ENCODE assay signal across 28 cellular contexts in genomic region chr22:29606320-29606719, GRCh38. TPM values are rescaled to one million over a fixed set of nuclear protein-coding genes. Genes with fewer than 3 reads are reported as not detected.
A peak's percentile ranks its signal among the peaks of the same experiment; 100 is the strongest.
DNase-seq lines count a peak whose midpoint lies in the region; ATAC-seq and TF ChIP-seq lines count a peak whose summit lies in the region.
"Had no signal": no experiment of that assay in that cellular context is flagged by ENCODE, and none has a peak within 500 bp of the region (broad histone marks: within the 10 kb centered on the region; RNA-seq: fewer than 3 reads in every experiment).

No MANE protein-coding gene starts in this region.

- H3K23ac ChIP-seq in H9 (ENCODE audit: insufficient read length, low read depth, low read length) (no peak overlapping the region), mesendoderm (ENCODE audit: low read length) (no peak overlapping the region)

- no peaks in the 10 kb centered on the region for H4K20me1 ChIP-seq in H9 (ENCODE audit: control insufficient read depth, insufficient read depth, insufficient read length)

- POLR2A ChIA-PET in WTC11 (lab: Charles Lee) = interaction anchor here (0.6 kb wide), 1 partner anchor 814 kb away, joined by 5 read pairs; no protein-coding TSS in a partner anchor

- peak overlapping the region; percentile 19 for H3K27ac Mint-ChIP-seq in T-helper 1 cell treated with Interleukin-12 subunit alpha and Interleukin-12 subunit beta and Interleukin-4 antibody, amounts not matched to agents 30 μg/mL and 1 μg/mL, for 36 hours
- H3K27ac Mint-ChIP-seq in H9 (peak overlapping the region in 2 of 3 experiments; percentile 41 to 50; a peak in 4 of 7 replicates), WTC11 (peak overlapping the region; percentile 88)
- H3K27ac Mint-ChIP-seq: dendritic cell treated with granulocyte-macrophage colony-stimulating factor and Interleukin-4, amounts not matched to agents 40 ng/mL and 50 ng/mL, for 4 days had no signal

- TF ChIP-seq CTCF in H9 (conservative IDR thresholded peaks at IDR 0.05) (no peak), WTC11 (IDR thresholded peaks at IDR 0.05) (no peak), sigmoid colon (IDR thresholded peaks at IDR 0.05) (no peak), GM13976 (IDR thresholded peaks at IDR 0.05; ENCODE audit: borderline replicate concordance, control extremely low read depth, extremely low read depth, insufficient read depth, missing control alignments) (no peak)

- no peaks in the 10 kb centered on the region for H3K9me3 ChIP-seq in H9 (ENCODE audit: control insufficient read depth, low read depth, low read length)
- H3K9me3 ChIP-seq in sigmoid colon = no peaks in the 10 kb centered on the region
- no peaks in the 10 kb centered on the region for H3K9me3 ChIP-seq in effector memory CD4-positive, alpha-beta T cell (ENCODE audit: control insufficient read depth, low read length)
- H3K9me3 ChIP-seq: pancreas, SJCRH30, suprapubic skin, vagina had no signal

- H4K5ac ChIP-seq in H9 (ENCODE audit: insufficient read length, low read depth, low read length) (no peak overlapping the region), mesendoderm (ENCODE audit: low read length) (no peak overlapping the region)

- DNase-seq in T-helper 1 cell (no peak), H9 (peak; percentile 44), WTC11 (ENCODE audit: low spot score) (no peak), mesendoderm (peak; percentile 88), sigmoid colon (no peak), GM13976 (ENCODE audit: low spot score) (no peak)
- no peak for DNase-seq in effector memory CD4-positive, alpha-beta T cell
- DNase-seq: 8988T; activated gamma-delta T cell treated with Interleukin-2 at 50 U/mL for 16 hours; AML-193; foreskin fibroblast; kidney; MG63; NCI-H146; OCI-M1; pancreas; right cardiac atrium; SJCRH30; stimulated activated CD4-positive, alpha-beta T cell treated with anti-CD3 and anti-CD28 coated beads, Interleukin-15, amount 100 ng/mL, for 24 hours; T-helper 9 cell had no signal

- H2AFZ ChIP-seq in H9 (ENCODE audit: low read length) = no peak overlapping the region
- H2AFZ ChIP-seq: hepatocyte had no signal

- H4K91ac ChIP-seq in H9 (ENCODE audit: insufficient read length, low read depth, low read length) = no peak overlapping the region

- H3K4ac ChIP-seq in H9 (ENCODE audit: low read depth, low read length) (no peak overlapping the region), mesendoderm (ENCODE audit: low read depth, low read length) (no peak overlapping the region)

- no peak for TF ChIP-seq EP300 in sigmoid colon (IDR thresholded peaks at IDR 0.05)

- no peak overlapping the region for H2AK5ac ChIP-seq in H9 (ENCODE audit: insufficient read length, low read length)
- H2AK5ac ChIP-seq in mesendoderm (ENCODE audit: low read length) = no peak overlapping the region

- H3K4me3 ChIP-seq in mesendoderm (ENCODE audit: low read length) (no peak overlapping the region), sigmoid colon (no peak overlapping the region)
- no peak overlapping the region for H3K4me3 ChIP-seq in effector memory CD4-positive, alpha-beta T cell (ENCODE audit: insufficient read depth, low read depth, low read length, poor library complexity, severe bottlenecking)
- H3K4me3 ChIP-seq: hepatocyte, lung, pancreas, SJCRH30, suprapubic skin, vagina had no signal

- H2BK15ac ChIP-seq in H9 (ENCODE audit: low read depth, low read length) (no peak overlapping the region), mesendoderm (replicated peaks; ENCODE audit: low read depth) (no peak overlapping the region)

- H2BK120ac ChIP-seq in H9 (ENCODE audit: low read depth, low read length, poor library complexity, severe bottlenecking) (no peak overlapping the region), mesendoderm (ENCODE audit: low read depth, low read length) (no peak overlapping the region)

- H3K79me1 ChIP-seq in H9 (ENCODE audit: insufficient read depth, low read depth, low read length, poor library complexity, severe bottlenecking) = no peaks in the 10 kb centered on the region
- H3K79me1 ChIP-seq in mesendoderm (ENCODE audit: low read length) = peaks cover 2% of the 10 kb centered on the region

- peaks cover 4% of the 10 kb centered on the region for H3K9me3 Mint-ChIP-seq in T-helper 1 cell treated with Interleukin-12 subunit alpha and Interleukin-12 subunit beta and Interleukin-4 antibody, amounts not matched to agents 30 μg/mL and 1 μg/mL, for 36 hours
- H3K9me3 Mint-ChIP-seq in H9 (no peaks in the 10 kb centered on the region), WTC11 (no peaks in the 10 kb centered on the region)
- H3K9me3 Mint-ChIP-seq: dendritic cell treated with granulocyte-macrophage colony-stimulating factor and Interleukin-4, amounts not matched to agents 40 ng/mL and 50 ng/mL, for 4 days had no signal

- intact Hi-C loops in sigmoid colon (cut with DNase I) = no loop called here

- H3K23me2 ChIP-seq in H9 (ENCODE audit: insufficient read length, low read depth, low read length, poor library complexity, severe bottlenecking) = peaks cover 4% of the 10 kb centered on the region

- H2BK5ac ChIP-seq in H9 (ENCODE audit: insufficient read length, low read length) (no peak overlapping the region), mesendoderm (ENCODE audit: low read length) (no peak overlapping the region)

- H2BK12ac ChIP-seq in H9 (ENCODE audit: insufficient read length, low read depth, low read length) = no peak overlapping the region

- no peak for TF ChIP-seq POLR2A in sigmoid colon (IDR thresholded peaks at IDR 0.05)

- no peak overlapping the region for H3K9ac ChIP-seq in H9 (ENCODE audit: extremely low read depth, insufficient read length, low read length)
- H3K9ac ChIP-seq in mesendoderm (ENCODE audit: low read length) = peak overlapping the region; percentile 20

- peaks cover 2% of the 10 kb centered on the region for H3K4me1 ChIP-seq in H9 (ENCODE audit: insufficient read depth, low read length)
- peaks cover 2% of the 10 kb centered on the region for H3K4me1 ChIP-seq in mesendoderm (ENCODE audit: control insufficient read depth, low read depth, low read length)
- H3K4me1 ChIP-seq in sigmoid colon = peaks cover 0 to 29% (median 24%) of the 10 kb centered on the region in 4 donors
- peaks cover 8% of the 10 kb centered on the region for H3K4me1 ChIP-seq in effector memory CD4-positive, alpha-beta T cell (ENCODE audit: control insufficient read depth, insufficient read depth, low read length, poor library complexity, severe bottlenecking)

- H3K36me3 ChIP-seq in mesendoderm (ENCODE audit: control insufficient read depth, insufficient read depth, low read length) (no peaks in the 10 kb centered on the region), sigmoid colon (peaks cover 0 to 4% (median 0%) of the 10 kb centered on the region in 4 donors)
- H3K36me3 ChIP-seq in effector memory CD4-positive, alpha-beta T cell (ENCODE audit: control insufficient read depth, insufficient read depth, low read length) = no peaks in the 10 kb centered on the region
- H3K36me3 ChIP-seq: pancreas, suprapubic skin, vagina had no signal

- no CpG with 5 or more reads among the region's 3 CpGs for whole genome bisulfite sequencing in H9 (ENCODE audit: extremely low coverage, insufficient read length, low lambda C conversion rate)
- no CpG with 5 or more reads among the region's 3 CpGs for WGBS in mesendoderm (ENCODE audit: extremely low coverage, insufficient coverage, low lambda C conversion rate)
- WGBS in sigmoid colon, 2 donors = 92 to 95% methylated on average over 3 of the region's 3 CpGs

- H3K27ac ChIP-seq in H9 (ENCODE audit: insufficient read length, low read depth, low read length) (no peak overlapping the region), mesendoderm (ENCODE audit: low read depth, low read length) (no peak overlapping the region), sigmoid colon (no peak overlapping the region)
- no peak overlapping the region for H3K27ac ChIP-seq in effector memory CD4-positive, alpha-beta T cell (ENCODE audit: insufficient read depth, low read length, poor library complexity, severe bottlenecking)
- H3K27ac ChIP-seq: hepatocyte, pancreas, SJCRH30, suprapubic skin, vagina had no signal

- ATAC-seq in WTC11 = no peak; the same call in 1 of the 2 replicates
- ATAC-seq: activated CD4-positive, CD25-positive, alpha-beta regulatory T cell treated with anti-CD3 and anti-CD28 coated beads, Interleukin-2, amount 50 U/mL, for 24 hours; HCT116; pancreas; right cardiac atrium had no signal

- no peak overlapping the region for H3K4me3 Mint-ChIP-seq in T-helper 1 cell treated with Interleukin-12 subunit alpha and Interleukin-12 subunit beta and Interleukin-4 antibody, amounts not matched to agents 30 μg/mL and 1 μg/mL, for 36 hours
- peak overlapping the region in 1 of 2 experiments; percentile 21; a peak in 3 of 5 replicates for H3K4me3 Mint-ChIP-seq in H9
- H3K4me3 Mint-ChIP-seq in WTC11 = peak overlapping the region; percentile 35
- H3K4me3 Mint-ChIP-seq: dendritic cell treated with granulocyte-macrophage colony-stimulating factor and Interleukin-4, amounts not matched to agents 40 ng/mL and 50 ng/mL, for 4 days had no signal

- peaks cover 4% of the 10 kb centered on the region; the same call in 1 of the 2 replicates for H3K79me2 ChIP-seq in H9 (ENCODE audit: insufficient read depth, low read length)
- H3K79me2 ChIP-seq in mesendoderm (ENCODE audit: control insufficient read depth, insufficient read depth, low read length) = peaks cover 2% of the 10 kb centered on the region

- H3K27me3 Mint-ChIP-seq in T-helper 1 cell treated with Interleukin-12 subunit alpha and Interleukin-12 subunit beta and Interleukin-4 antibody, amounts not matched to agents 30 μg/mL and 1 μg/mL, for 36 hours (ENCODE audit: low read depth) = no peaks in the 10 kb centered on the region
- H3K27me3 Mint-ChIP-seq in H9 (ENCODE audit: low read depth) = no peaks in the 10 kb centered on the region
- H3K27me3 Mint-ChIP-seq in WTC11 (ENCODE audit: low read depth) = no peaks in the 10 kb centered on the region
- H3K27me3 Mint-ChIP-seq: dendritic cell treated with granulocyte-macrophage colony-stimulating factor and Interleukin-4, amounts not matched to agents 40 ng/mL and 50 ng/mL, for 4 days had no signal

- H4K8ac ChIP-seq in H9 (replicated peaks; ENCODE audit: insufficient read length, low read depth, low read length) = no peak overlapping the region
- H4K8ac ChIP-seq in mesendoderm (ENCODE audit: low read depth, low read length) = no peak overlapping the region

- no peak overlapping the region for H2BK20ac ChIP-seq in H9 (ENCODE audit: low read depth, low read length, poor library complexity, severe bottlenecking)

- H3K4me1 Mint-ChIP-seq in T-helper 1 cell treated with Interleukin-12 subunit alpha and Interleukin-12 subunit beta and Interleukin-4 antibody, amounts not matched to agents 30 μg/mL and 1 μg/mL, for 36 hours (ENCODE audit: low read depth) = peaks cover 18% of the 10 kb centered on the region
- H3K4me1 Mint-ChIP-seq in H9 (peaks cover 20 to 27% of the 10 kb centered on the region in 2 experiments), WTC11 (peaks cover 25% of the 10 kb centered on the region)

- no peaks in the 10 kb centered on the region for H3K27me3 ChIP-seq in H9 (ENCODE audit: insufficient read depth, low read length)
- H3K27me3 ChIP-seq in mesendoderm (ENCODE audit: insufficient read depth, low read length, poor library complexity) = no peaks in the 10 kb centered on the region
- no peaks in the 10 kb centered on the region for H3K27me3 ChIP-seq in sigmoid colon
- no peaks in the 10 kb centered on the region for H3K27me3 ChIP-seq in effector memory CD4-positive, alpha-beta T cell (replicated peaks; ENCODE audit: control insufficient read depth, insufficient read depth, low read length, poor library complexity, severe bottlenecking)
- H3K27me3 ChIP-seq: hepatocyte, MG63, pancreas, SJCRH30, suprapubic skin, vagina had no signal

- H3K4me2 ChIP-seq in H9 (ENCODE audit: insufficient read depth, insufficient read length, low read length) (no peak overlapping the region), mesendoderm (ENCODE audit: low read length) (no peak overlapping the region)

- H3K56ac ChIP-seq in H9 (ENCODE audit: insufficient read length, low read depth, low read length) = no peak overlapping the region
- H3K56ac ChIP-seq in mesendoderm (ENCODE audit: low read length) = no peak overlapping the region

- CTCF ChIA-PET in WTC11 (lab: Charles Lee) = interaction anchor here (1.3 to 2.0 kb wide), 4 partner anchors 16 to 30 kb away, joined by 3 to 9 read pairs (median 8); no protein-coding TSS in a partner anchor

- H3K18ac ChIP-seq in H9 (ENCODE audit: insufficient read length, low read depth, low read length) = no peak overlapping the region
- H3K18ac ChIP-seq in mesendoderm (ENCODE audit: low read length) = no peak overlapping the region

- no peak overlapping the region for H3T11ph ChIP-seq in H9 (ENCODE audit: low read length)

- no peak overlapping the region for H3K14ac ChIP-seq in H9 (ENCODE audit: insufficient read depth, low read length)

- in situ Hi-C loops in GM13976 (cut with MboI; ENCODE audit: low sequenced_read_pairs, unreplicated experiment) = no loop called here

- H3K36me3 Mint-ChIP-seq in T-helper 1 cell treated with Interleukin-12 subunit alpha and Interleukin-12 subunit beta and Interleukin-4 antibody, amounts not matched to agents 30 μg/mL and 1 μg/mL, for 36 hours (ENCODE audit: low read depth) = peaks cover 17% of the 10 kb centered on the region
- H3K36me3 Mint-ChIP-seq in H9 (ENCODE audit: insufficient read depth in 1 of 3, low read depth in 3 of 3) (no peaks in the 10 kb centered on the region; a peak in 2 of 7 replicates), WTC11 (peaks cover 3% of the 10 kb centered on the region; the same call in 1 of the 2 replicates)

RNA-seq across cellular contexts. Expression of gene NF2, which starts 2.9 kb away (rescaled TPM):
- total RNA-seq in H9 (2021) (46.5 and 50.9 TPM in 2 replicates), WTC11 (2021) (56.2 to 56.9 TPM (median 56.8 TPM) in 3 replicates), sigmoid colon (10 to 100 TPM; 16.6 to 34.3 (median 23.8) TPM)
- polyA plus RNA-seq in mesendoderm (2013, experiment 1 of 2) = 13.7 TPM
- polyA plus RNA-seq in mesendoderm (2013, experiment 2 of 2) = 13.6 TPM
- polyA plus RNA-seq in sigmoid colon = 10 to 100 TPM in 1 of 3 donors, 1 to 10 TPM in 2; 3.6 to 18.7 (median 6.2) TPM

RNA-seq across cellular contexts. Expression of gene NIPSNAP1, which starts 25.4 kb away (rescaled TPM):
- 169 and 171 TPM in 2 replicates for total RNA-seq in H9 (2021)
- total RNA-seq in WTC11 (2021) = 153 to 224 TPM (median 217 TPM) in 3 replicates
- polyA plus RNA-seq in mesendoderm (2013, experiment 1 of 2) = 75.5 TPM
- polyA plus RNA-seq in mesendoderm (2013, experiment 2 of 2) = 78.1 TPM
- total RNA-seq in sigmoid colon = 10 to 100 TPM; 10.2 to 14.4 (median 13.5) TPM
- polyA plus RNA-seq in sigmoid colon = 10 to 100 TPM; 43.2 to 61.5 (median 53.5) TPM

RNA-seq across cellular contexts. Expression of gene THOC5, which starts 52.8 kb away (rescaled TPM):
- total RNA-seq in H9 (2021) = 68.2 and 71.8 TPM in 2 replicates
- total RNA-seq in WTC11 (2021) = 43.7 to 51.2 TPM (median 47.8 TPM) in 3 replicates
- polyA plus RNA-seq in mesendoderm (2013, experiment 1 of 2) = 32.7 TPM
- polyA plus RNA-seq in mesendoderm (2013, experiment 2 of 2) = 31.6 TPM
- total RNA-seq in sigmoid colon = 10 to 100 TPM; 50.1 to 72.2 (median 66.5) TPM
- 10 to 100 TPM; 12.0 to 23.0 (median 16.2) TPM for polyA plus RNA-seq in sigmoid colon

Comparison
In these comparisons a context has a peak if more than half of its experiments do, and no peak if none do; other contexts are left out.
1. H3K27ac Mint-ChIP-seq: peak in every context shown above with its lines; median percentile 88 in WTC11; 46 in H9; 19 in T-helper 1 cell treated with Interleukin-12 subunit alpha and Interleukin-12 subunit beta and Interleukin-4 antibody, amounts not matched to agents 30 μg/mL and 1 μg/mL, for 36 hours.
2. DNase-seq: peak in H9 (single experiment) and mesendoderm (single experiment); none in T-helper 1 cell (0 of 5), WTC11 (single experiment), sigmoid colon (single experiment), effector memory CD4-positive, alpha-beta T cell (0 of 3) and GM13976 (single experiment).